In the genomic region with DNA sequence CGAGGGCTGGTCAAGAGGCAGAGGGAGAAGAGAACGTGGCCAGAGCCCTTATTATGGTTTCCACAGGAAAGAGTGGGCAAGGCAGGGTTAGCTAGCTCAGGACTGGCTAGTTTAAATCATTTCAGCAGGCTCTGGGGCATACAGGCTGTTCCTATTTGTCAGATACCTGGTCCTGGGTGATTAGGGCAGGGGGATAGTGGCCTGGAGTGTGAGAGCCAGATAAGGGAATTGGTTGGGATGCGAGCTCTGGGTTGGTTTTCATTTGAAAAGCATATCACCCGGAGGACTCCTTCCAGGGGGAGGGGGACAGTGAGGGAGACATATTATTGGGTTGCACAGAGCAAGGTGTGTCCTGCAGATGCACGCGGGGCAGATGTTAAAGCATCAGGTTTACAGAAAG, we compare ENCODE assay signal across 26 cellular contexts.
"Had no signal": no experiment of that assay in that cellular context is flagged by ENCODE, and none has a peak within 500 bp of the region (broad histone marks: within the 10 kb centered on the region; RNA-seq: fewer than 3 reads in every experiment).

No MANE protein-coding gene starts in this region.

- DNase-seq: activated CD4-positive, alpha-beta memory T cell treated with anti-CD3 and anti-CD28 coated beads for 36 hours; activated CD4-positive, alpha-beta T cell treated with anti-CD3 and anti-CD28 coated beads for 36 hours; activated CD4-positive, alpha-beta T cell treated with anti-CD3 and anti-CD28 coated beads, Interleukin-2, amount 10 ng/mL, durations not matched to agents 24 days and 14 days; activated CD4-positive, CD25-positive, alpha-beta regulatory T cell; activated CD4-positive, CD25-positive, alpha-beta regulatory T cell treated with anti-CD3 and anti-CD28 coated beads, Interleukin-2, amount 50 U/mL, for 72 hours; activated CD8-positive, alpha-beta memory T cell treated with anti-CD3 and anti-CD28 coated beads, Interleukin-2, amount 10 ng/mL, durations not matched to agents 7 days and 5 days; activated CD8-positive, alpha-beta memory T cell treated with anti-CD3 and anti-CD28 coated beads, Interleukin-2, amount 50 U/mL, for 4 hours; activated CD8-positive, alpha-beta T cell treated with anti-CD3 and anti-CD28 coated beads, Interleukin-2, amount 10 ng/mL, durations not matched to agents 7 days and 5 days; activated gamma-delta T cell; activated naive CD4-positive, alpha-beta T cell; activated naive CD4-positive, alpha-beta T cell treated with anti-CD3 and anti-CD28 coated beads, Interleukin-2, amount 10 ng/mL, durations not matched to agents 7 days and 5 days; activated naive CD8-positive, alpha-beta T cell treated with anti-CD3 and anti-CD28 coated beads, Interleukin-2, amount 10 ng/mL, durations not matched to agents 7 days and 5 days; activated T-cell treated with anti-CD3 and anti-CD28 coated beads, Interleukin-2, amount 50 U/mL, for 1 hour; activated T-cell treated with anti-CD3 and anti-CD28 coated beads, Interleukin-2, amount 50 U/mL, for 48 hours; central memory CD4-positive, alpha-beta T cell; cerebellar nuclear complex; colonic mucosa; dorsolateral prefrontal cortex; effector memory CD4-positive, alpha-beta T cell; endodermal cell; foreskin keratinocyte; gastrocnemius medialis; glutamatergic neuron; heart left ventricle; T-helper 2 cell had no signal

- ATAC-seq: activated CD4-positive, alpha-beta T cell treated with anti-CD3 and anti-CD28 coated beads for 36 hours; activated CD8-positive, alpha-beta memory T cell treated with anti-CD3 and anti-CD28 coated beads, Interleukin-2, amount 10 ng/mL, durations not matched to agents 7 days and 5 days; activated CD8-positive, alpha-beta T cell treated with anti-CD3 and anti-CD28 coated beads, Interleukin-2, amount 10 ng/mL, durations not matched to agents 7 days and 5 days; activated naive CD4-positive, alpha-beta T cell treated with anti-CD3 and anti-CD28 coated beads, Interleukin-2, amount 50 U/mL, for 72 hours; foreskin keratinocyte; gastrocnemius medialis; heart left ventricle had no signal
